1 cellular context compared by ENCODE assay signal in the genomic region with DNA sequence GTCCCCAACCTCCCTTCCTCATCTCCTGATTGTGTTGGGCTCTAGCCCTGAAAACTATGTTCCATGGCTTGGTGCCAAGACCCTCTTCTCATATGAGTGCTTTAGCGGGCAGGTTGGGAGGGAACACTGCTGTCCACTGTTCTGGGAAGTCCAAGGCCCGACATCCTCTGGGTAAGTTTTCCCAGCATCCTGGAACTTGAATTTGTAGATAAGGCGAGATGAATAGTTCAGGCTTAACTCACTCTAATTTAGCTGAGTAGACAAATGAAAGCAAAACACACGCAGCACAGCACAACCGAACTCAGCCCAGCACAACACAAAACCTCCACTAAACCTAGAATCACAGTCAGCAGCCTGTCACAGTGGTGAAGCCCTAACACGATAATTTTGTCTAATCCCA.
TF ChIP-seq lines count a peak whose summit lies in the region.

No MANE protein-coding gene starts in this region.

TF ChIP-seq in GM23338, 12 proteins besides CTCF, POLR2A, EP300 and RAD21 (continued from another document):
- TF ChIP-seq, protein P1, sequence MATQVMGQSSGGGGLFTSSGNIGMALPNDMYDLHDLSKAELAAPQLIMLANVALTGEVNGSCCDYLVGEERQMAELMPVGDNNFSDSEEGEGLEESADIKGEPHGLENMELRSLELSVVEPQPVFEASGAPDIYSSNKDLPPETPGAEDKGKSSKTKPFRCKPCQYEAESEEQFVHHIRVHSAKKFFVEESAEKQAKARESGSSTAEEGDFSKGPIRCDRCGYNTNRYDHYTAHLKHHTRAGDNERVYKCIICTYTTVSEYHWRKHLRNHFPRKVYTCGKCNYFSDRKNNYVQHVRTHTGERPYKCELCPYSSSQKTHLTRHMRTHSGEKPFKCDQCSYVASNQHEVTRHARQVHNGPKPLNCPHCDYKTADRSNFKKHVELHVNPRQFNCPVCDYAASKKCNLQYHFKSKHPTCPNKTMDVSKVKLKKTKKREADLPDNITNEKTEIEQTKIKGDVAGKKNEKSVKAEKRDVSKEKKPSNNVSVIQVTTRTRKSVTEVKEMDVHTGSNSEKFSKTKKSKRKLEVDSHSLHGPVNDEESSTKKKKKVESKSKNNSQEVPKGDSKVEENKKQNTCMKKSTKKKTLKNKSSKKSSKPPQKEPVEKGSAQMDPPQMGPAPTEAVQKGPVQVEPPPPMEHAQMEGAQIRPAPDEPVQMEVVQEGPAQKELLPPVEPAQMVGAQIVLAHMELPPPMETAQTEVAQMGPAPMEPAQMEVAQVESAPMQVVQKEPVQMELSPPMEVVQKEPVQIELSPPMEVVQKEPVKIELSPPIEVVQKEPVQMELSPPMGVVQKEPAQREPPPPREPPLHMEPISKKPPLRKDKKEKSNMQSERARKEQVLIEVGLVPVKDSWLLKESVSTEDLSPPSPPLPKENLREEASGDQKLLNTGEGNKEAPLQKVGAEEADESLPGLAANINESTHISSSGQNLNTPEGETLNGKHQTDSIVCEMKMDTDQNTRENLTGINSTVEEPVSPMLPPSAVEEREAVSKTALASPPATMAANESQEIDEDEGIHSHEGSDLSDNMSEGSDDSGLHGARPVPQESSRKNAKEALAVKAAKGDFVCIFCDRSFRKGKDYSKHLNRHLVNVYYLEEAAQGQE (IDR thresholded peaks at IDR 0.05; ENCODE audit: unreplicated experiment) = no peak
- TF ChIP-seq POLR2AphosphoS5 (IDR thresholded peaks at IDR 0.05; ENCODE audit: low read depth) (no peak), ZNF331 (CRISPR knock-in tag; IDR thresholded peaks at IDR 0.05; ENCODE audit: low read depth) (no peak), CREB1 (CRISPR knock-in tag; IDR thresholded peaks at IDR 0.05; ENCODE audit: low read depth) (no peak), EZH2phosphoT487 (IDR thresholded peaks at IDR 0.05; ENCODE audit: unreplicated experiment) (no peak), ZNF114 (CRISPR knock-in tag; IDR thresholded peaks at IDR 0.05) (no peak), STAT1 (IDR thresholded peaks at IDR 0.05; ENCODE audit: unreplicated experiment) (no peak), NANOG (IDR thresholded peaks at IDR 0.05; ENCODE audit: borderline replicate concordance) (no peak)
- TF ChIP-seq, protein P2, sequence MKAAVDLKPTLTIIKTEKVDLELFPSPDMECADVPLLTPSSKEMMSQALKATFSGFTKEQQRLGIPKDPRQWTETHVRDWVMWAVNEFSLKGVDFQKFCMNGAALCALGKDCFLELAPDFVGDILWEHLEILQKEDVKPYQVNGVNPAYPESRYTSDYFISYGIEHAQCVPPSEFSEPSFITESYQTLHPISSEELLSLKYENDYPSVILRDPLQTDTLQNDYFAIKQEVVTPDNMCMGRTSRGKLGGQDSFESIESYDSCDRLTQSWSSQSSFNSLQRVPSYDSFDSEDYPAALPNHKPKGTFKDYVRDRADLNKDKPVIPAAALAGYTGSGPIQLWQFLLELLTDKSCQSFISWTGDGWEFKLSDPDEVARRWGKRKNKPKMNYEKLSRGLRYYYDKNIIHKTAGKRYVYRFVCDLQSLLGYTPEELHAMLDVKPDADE (IDR thresholded peaks at IDR 0.05) = no peak
- TF ChIP-seq, protein P3, sequence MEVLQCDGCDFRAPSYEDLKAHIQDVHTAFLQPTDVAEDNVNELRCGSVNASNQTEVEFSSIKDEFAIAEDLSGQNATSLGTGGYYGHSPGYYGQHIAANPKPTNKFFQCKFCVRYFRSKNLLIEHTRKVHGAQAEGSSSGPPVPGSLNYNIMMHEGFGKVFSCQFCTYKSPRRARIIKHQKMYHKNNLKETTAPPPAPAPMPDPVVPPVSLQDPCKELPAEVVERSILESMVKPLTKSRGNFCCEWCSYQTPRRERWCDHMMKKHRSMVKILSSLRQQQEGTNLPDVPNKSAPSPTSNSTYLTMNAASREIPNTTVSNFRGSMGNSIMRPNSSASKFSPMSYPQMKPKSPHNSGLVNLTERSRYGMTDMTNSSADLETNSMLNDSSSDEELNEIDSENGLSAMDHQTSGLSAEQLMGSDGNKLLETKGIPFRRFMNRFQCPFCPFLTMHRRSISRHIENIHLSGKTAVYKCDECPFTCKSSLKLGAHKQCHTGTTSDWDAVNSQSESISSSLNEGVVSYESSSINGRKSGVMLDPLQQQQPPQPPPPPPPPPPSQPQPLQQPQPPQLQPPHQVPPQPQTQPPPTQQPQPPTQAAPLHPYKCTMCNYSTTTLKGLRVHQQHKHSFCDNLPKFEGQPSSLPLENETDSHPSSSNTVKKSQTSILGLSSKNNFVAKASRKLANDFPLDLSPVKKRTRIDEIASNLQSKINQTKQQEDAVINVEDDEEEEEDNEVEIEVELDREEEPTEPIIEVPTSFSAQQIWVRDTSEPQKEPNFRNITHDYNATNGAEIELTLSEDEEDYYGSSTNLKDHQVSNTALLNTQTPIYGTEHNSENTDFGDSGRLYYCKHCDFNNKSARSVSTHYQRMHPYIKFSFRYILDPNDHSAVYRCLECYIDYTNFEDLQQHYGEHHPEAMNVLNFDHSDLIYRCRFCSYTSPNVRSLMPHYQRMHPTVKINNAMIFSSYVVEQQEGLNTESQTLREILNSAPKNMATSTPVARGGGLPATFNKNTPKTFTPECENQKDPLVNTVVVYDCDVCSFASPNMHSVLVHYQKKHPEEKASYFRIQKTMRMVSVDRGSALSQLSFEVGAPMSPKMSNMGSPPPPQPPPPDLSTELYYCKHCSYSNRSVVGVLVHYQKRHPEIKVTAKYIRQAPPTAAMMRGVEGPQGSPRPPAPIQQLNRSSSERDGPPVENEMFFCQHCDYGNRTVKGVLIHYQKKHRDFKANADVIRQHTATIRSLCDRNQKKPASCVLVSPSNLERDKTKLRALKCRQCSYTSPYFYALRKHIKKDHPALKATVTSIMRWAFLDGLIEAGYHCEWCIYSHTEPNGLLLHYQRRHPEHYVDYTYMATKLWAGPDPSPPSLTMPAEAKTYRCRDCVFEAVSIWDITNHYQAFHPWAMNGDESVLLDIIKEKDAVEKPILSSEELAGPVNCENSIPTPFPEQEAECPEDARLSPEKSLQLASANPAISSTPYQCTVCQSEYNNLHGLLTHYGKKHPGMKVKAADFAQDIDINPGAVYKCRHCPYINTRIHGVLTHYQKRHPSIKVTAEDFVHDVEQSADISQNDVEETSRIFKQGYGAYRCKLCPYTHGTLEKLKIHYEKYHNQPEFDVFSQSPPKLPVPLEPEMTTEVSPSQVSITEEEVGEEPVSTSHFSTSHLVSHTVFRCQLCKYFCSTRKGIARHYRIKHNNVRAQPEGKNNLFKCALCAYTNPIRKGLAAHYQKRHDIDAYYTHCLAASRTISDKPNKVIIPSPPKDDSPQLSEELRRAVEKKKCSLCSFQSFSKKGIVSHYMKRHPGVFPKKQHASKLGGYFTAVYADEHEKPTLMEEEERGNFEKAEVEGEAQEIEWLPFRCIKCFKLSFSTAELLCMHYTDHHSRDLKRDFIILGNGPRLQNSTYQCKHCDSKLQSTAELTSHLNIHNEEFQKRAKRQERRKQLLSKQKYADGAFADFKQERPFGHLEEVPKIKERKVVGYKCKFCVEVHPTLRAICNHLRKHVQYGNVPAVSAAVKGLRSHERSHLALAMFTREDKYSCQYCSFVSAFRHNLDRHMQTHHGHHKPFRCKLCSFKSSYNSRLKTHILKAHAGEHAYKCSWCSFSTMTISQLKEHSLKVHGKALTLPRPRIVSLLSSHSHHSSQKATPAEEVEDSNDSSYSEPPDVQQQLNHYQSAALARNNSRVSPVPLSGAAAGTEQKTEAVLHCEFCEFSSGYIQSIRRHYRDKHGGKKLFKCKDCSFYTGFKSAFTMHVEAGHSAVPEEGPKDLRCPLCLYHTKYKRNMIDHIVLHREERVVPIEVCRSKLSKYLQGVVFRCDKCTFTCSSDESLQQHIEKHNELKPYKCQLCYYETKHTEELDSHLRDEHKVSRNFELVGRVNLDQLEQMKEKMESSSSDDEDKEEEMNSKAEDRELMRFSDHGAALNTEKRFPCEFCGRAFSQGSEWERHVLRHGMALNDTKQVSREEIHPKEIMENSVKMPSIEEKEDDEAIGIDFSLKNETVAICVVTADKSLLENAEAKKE (CRISPR knock-in tag; IDR thresholded peaks at IDR 0.05) = no peak
